Comparison of ENCODE assay signal across 1 cellular context in the genomic region with DNA sequence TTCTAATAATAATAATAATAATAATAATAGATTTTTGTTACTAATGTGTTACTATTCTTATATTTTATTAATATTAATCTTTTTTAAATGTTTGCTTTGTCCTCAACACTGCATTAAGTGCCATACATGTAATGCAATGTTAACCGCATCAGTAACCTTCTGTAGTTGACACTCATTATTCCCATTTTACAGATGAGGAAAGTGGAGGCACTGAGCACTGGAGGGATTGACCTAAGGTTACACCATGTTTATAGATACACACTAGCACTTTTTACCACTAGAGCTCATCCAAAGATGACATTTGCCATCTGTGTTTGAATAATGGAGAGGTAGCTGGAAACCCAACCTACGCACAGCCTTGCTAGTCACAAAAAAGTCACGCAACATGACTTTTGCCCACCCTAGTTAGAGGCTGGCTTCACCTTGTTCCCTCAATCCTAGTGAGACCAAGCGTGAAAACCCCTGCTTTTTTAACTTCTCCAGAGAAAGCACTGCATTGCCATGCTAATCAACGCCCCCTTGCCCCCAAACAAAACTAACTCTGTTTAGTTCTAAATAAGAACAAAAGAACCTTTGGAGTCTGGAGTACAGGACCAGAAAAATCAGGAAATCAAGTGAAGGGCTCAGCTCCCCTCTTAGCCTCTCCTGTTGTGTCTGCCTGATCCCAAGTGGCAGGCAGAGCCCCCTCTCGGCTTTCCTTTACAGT.
TF ChIP-seq lines count a peak whose summit lies in the region.

No MANE protein-coding gene starts in this region.

TF ChIP-seq in GM23338, 12 proteins besides CTCF, POLR2A, EP300 and RAD21:
- TF ChIP-seq, protein P1, sequence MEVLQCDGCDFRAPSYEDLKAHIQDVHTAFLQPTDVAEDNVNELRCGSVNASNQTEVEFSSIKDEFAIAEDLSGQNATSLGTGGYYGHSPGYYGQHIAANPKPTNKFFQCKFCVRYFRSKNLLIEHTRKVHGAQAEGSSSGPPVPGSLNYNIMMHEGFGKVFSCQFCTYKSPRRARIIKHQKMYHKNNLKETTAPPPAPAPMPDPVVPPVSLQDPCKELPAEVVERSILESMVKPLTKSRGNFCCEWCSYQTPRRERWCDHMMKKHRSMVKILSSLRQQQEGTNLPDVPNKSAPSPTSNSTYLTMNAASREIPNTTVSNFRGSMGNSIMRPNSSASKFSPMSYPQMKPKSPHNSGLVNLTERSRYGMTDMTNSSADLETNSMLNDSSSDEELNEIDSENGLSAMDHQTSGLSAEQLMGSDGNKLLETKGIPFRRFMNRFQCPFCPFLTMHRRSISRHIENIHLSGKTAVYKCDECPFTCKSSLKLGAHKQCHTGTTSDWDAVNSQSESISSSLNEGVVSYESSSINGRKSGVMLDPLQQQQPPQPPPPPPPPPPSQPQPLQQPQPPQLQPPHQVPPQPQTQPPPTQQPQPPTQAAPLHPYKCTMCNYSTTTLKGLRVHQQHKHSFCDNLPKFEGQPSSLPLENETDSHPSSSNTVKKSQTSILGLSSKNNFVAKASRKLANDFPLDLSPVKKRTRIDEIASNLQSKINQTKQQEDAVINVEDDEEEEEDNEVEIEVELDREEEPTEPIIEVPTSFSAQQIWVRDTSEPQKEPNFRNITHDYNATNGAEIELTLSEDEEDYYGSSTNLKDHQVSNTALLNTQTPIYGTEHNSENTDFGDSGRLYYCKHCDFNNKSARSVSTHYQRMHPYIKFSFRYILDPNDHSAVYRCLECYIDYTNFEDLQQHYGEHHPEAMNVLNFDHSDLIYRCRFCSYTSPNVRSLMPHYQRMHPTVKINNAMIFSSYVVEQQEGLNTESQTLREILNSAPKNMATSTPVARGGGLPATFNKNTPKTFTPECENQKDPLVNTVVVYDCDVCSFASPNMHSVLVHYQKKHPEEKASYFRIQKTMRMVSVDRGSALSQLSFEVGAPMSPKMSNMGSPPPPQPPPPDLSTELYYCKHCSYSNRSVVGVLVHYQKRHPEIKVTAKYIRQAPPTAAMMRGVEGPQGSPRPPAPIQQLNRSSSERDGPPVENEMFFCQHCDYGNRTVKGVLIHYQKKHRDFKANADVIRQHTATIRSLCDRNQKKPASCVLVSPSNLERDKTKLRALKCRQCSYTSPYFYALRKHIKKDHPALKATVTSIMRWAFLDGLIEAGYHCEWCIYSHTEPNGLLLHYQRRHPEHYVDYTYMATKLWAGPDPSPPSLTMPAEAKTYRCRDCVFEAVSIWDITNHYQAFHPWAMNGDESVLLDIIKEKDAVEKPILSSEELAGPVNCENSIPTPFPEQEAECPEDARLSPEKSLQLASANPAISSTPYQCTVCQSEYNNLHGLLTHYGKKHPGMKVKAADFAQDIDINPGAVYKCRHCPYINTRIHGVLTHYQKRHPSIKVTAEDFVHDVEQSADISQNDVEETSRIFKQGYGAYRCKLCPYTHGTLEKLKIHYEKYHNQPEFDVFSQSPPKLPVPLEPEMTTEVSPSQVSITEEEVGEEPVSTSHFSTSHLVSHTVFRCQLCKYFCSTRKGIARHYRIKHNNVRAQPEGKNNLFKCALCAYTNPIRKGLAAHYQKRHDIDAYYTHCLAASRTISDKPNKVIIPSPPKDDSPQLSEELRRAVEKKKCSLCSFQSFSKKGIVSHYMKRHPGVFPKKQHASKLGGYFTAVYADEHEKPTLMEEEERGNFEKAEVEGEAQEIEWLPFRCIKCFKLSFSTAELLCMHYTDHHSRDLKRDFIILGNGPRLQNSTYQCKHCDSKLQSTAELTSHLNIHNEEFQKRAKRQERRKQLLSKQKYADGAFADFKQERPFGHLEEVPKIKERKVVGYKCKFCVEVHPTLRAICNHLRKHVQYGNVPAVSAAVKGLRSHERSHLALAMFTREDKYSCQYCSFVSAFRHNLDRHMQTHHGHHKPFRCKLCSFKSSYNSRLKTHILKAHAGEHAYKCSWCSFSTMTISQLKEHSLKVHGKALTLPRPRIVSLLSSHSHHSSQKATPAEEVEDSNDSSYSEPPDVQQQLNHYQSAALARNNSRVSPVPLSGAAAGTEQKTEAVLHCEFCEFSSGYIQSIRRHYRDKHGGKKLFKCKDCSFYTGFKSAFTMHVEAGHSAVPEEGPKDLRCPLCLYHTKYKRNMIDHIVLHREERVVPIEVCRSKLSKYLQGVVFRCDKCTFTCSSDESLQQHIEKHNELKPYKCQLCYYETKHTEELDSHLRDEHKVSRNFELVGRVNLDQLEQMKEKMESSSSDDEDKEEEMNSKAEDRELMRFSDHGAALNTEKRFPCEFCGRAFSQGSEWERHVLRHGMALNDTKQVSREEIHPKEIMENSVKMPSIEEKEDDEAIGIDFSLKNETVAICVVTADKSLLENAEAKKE (CRISPR knock-in tag; IDR thresholded peaks at IDR 0.05) = no peak
- TF ChIP-seq ZNF331 (CRISPR knock-in tag; IDR thresholded peaks at IDR 0.05; ENCODE audit: low read depth) = no peak
- TF ChIP-seq STAT1 (IDR thresholded peaks at IDR 0.05; ENCODE audit: unreplicated experiment) = no peak
- TF ChIP-seq, protein P2, sequence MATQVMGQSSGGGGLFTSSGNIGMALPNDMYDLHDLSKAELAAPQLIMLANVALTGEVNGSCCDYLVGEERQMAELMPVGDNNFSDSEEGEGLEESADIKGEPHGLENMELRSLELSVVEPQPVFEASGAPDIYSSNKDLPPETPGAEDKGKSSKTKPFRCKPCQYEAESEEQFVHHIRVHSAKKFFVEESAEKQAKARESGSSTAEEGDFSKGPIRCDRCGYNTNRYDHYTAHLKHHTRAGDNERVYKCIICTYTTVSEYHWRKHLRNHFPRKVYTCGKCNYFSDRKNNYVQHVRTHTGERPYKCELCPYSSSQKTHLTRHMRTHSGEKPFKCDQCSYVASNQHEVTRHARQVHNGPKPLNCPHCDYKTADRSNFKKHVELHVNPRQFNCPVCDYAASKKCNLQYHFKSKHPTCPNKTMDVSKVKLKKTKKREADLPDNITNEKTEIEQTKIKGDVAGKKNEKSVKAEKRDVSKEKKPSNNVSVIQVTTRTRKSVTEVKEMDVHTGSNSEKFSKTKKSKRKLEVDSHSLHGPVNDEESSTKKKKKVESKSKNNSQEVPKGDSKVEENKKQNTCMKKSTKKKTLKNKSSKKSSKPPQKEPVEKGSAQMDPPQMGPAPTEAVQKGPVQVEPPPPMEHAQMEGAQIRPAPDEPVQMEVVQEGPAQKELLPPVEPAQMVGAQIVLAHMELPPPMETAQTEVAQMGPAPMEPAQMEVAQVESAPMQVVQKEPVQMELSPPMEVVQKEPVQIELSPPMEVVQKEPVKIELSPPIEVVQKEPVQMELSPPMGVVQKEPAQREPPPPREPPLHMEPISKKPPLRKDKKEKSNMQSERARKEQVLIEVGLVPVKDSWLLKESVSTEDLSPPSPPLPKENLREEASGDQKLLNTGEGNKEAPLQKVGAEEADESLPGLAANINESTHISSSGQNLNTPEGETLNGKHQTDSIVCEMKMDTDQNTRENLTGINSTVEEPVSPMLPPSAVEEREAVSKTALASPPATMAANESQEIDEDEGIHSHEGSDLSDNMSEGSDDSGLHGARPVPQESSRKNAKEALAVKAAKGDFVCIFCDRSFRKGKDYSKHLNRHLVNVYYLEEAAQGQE (IDR thresholded peaks at IDR 0.05; ENCODE audit: unreplicated experiment) = no peak
- TF ChIP-seq ZNF114 (CRISPR knock-in tag; IDR thresholded peaks at IDR 0.05) = no peak
- TF ChIP-seq, protein P3, sequence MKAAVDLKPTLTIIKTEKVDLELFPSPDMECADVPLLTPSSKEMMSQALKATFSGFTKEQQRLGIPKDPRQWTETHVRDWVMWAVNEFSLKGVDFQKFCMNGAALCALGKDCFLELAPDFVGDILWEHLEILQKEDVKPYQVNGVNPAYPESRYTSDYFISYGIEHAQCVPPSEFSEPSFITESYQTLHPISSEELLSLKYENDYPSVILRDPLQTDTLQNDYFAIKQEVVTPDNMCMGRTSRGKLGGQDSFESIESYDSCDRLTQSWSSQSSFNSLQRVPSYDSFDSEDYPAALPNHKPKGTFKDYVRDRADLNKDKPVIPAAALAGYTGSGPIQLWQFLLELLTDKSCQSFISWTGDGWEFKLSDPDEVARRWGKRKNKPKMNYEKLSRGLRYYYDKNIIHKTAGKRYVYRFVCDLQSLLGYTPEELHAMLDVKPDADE (IDR thresholded peaks at IDR 0.05) = no peak
- no peak for TF ChIP-seq JUNB (IDR thresholded peaks at IDR 0.05; ENCODE audit: unreplicated experiment)
- TF ChIP-seq POLR2AphosphoS5 (IDR thresholded peaks at IDR 0.05; ENCODE audit: low read depth) = no peak
- TF ChIP-seq EZH2phosphoT487 (IDR thresholded peaks at IDR 0.05; ENCODE audit: unreplicated experiment) = no peak
- no peak for TF ChIP-seq NANOG (IDR thresholded peaks at IDR 0.05; ENCODE audit: borderline replicate concordance)
- no peak for TF ChIP-seq CREB1 (CRISPR knock-in tag; IDR thresholded peaks at IDR 0.05; ENCODE audit: low read depth)
- TF ChIP-seq EZH2 (IDR thresholded peaks at IDR 0.05; ENCODE audit: low read depth, unreplicated experiment) = no peak
